7 cellular contexts compared by ENCODE assay signal in genomic region chr1:228697209-228698016, GRCh38. TPM values are rescaled to one million over a fixed set of nuclear protein-coding genes. Genes with fewer than 3 reads are reported as not detected.
DNase-seq lines count a peak whose midpoint lies in the region; ATAC-seq and TF ChIP-seq lines count a peak whose summit lies in the region.

No MANE protein-coding gene starts in this region.

- no peak overlapping the region for H3K27ac Mint-ChIP-seq in activated CD8-positive, alpha-beta T cell treated with anti-CD3 and anti-CD28 coated beads, Interleukin-2, amount 10 ng/mL, durations not matched to agents 7 days and 5 days
- peak overlapping the region in 1 of 7 donors; percentile 43 for H3K27ac Mint-ChIP-seq in CD4-positive, alpha-beta memory T cell

- no peak overlapping the region for H3K4me3 Mint-ChIP-seq in activated CD8-positive, alpha-beta T cell treated with anti-CD3 and anti-CD28 coated beads, Interleukin-2, amount 10 ng/mL, durations not matched to agents 7 days and 5 days
- no peak overlapping the region for H3K4me3 Mint-ChIP-seq in CD4-positive, alpha-beta memory T cell

- 19 to 30% (median 24%) methylated on average over 6 of the region's 6 CpGs for WGBS in stomach, 5 donors

- peaks cover 10% of the 10 kb centered on the region for H3K4me1 Mint-ChIP-seq in activated CD8-positive, alpha-beta T cell treated with anti-CD3 and anti-CD28 coated beads, Interleukin-2, amount 10 ng/mL, durations not matched to agents 7 days and 5 days (ENCODE audit: low read depth)
- H3K4me1 Mint-ChIP-seq in CD4-positive, alpha-beta memory T cell = peaks cover 5 to 10% (median 8%) of the 10 kb centered on the region in 4 donors

- H3K36me3 ChIP-seq in Peyer's patch (no peaks in the 10 kb centered on the region), stomach (no peaks in the 10 kb centered on the region)
- no peaks in the 10 kb centered on the region for H3K36me3 ChIP-seq in CD4-positive, alpha-beta memory T cell (ENCODE audit: insufficient read depth, low read length)

- H3K4me3 ChIP-seq in Peyer's patch = no peak overlapping the region
- no peak overlapping the region for H3K4me3 ChIP-seq in stomach
- no peak overlapping the region for H3K4me3 ChIP-seq in CD4-positive, alpha-beta memory T cell (ENCODE audit: low read length in 2 of 2)

- ATAC-seq in activated CD8-positive, alpha-beta T cell treated with anti-CD3 and anti-CD28 coated beads, Interleukin-2, amount 10 ng/mL, durations not matched to agents 7 days and 5 days = no peak

- POLR2A ChIA-PET in activated CD8-positive, alpha-beta T cell treated with anti-CD3 and anti-CD28 coated beads, Interleukin-2, amount 10 ng/mL, durations not matched to agents 7 days and 5 days (lab: Charles Lee) = interaction anchor here (0.7 kb wide), 1 partner anchor 520 kb away, joined by 3 read pairs; no protein-coding TSS in a partner anchor
- POLR2A ChIA-PET in CD4-positive, alpha-beta memory T cell (lab: Charles Lee; ENCODE audit: partially characterized antibody) = no interaction called here
- POLR2A ChIA-PET in GM10248 (lab: Yijun Ruan, JAX) = no interaction called here

- H3K9me3 ChIP-seq in Peyer's patch (no peaks in the 10 kb centered on the region), stomach (peaks cover 0 to 4% (median 0%) of the 10 kb centered on the region in 4 donors)
- no peaks in the 10 kb centered on the region for H3K9me3 ChIP-seq in CD4-positive, alpha-beta memory T cell (ENCODE audit: control insufficient read depth in 1 of 2, low read length in 2 of 2)

- TF ChIP-seq POLR2A in Peyer's patch (IDR thresholded peaks at IDR 0.05) (no peak), stomach (IDR thresholded peaks at IDR 0.05) (no peak)

- H3K27me3 ChIP-seq in Peyer's patch (no peaks in the 10 kb centered on the region), stomach (no peaks in the 10 kb centered on the region)
- H3K27me3 ChIP-seq in CD4-positive, alpha-beta memory T cell (ENCODE audit: insufficient read depth, low read length) = no peaks in the 10 kb centered on the region

- DNase-seq in HK-2 (ENCODE audit: unreplicated experiment) (peak; percentile 8), Peyer's patch (peak in 2 of 3 donors; percentile 19 to 61), head of caudate nucleus (peak; percentile 6 to 83 (median 60)), stomach (peak; percentile 78), GM10248 (ENCODE audit: extremely low spot score) (no peak)
- no peak for DNase-seq in activated CD8-positive, alpha-beta T cell treated with anti-CD3 and anti-CD28 coated beads, Interleukin-2, amount 10 ng/mL, durations not matched to agents 7 days and 5 days
- DNase-seq in CD4-positive, alpha-beta memory T cell = no peak

- H3K4me1 ChIP-seq in Peyer's patch (no peaks in the 10 kb centered on the region), stomach (peaks cover 0 to 12% (median 3%) of the 10 kb centered on the region in 4 donors)
- peaks cover 9% of the 10 kb centered on the region for H3K4me1 ChIP-seq in CD4-positive, alpha-beta memory T cell (ENCODE audit: insufficient read depth, low read length)

- peaks cover 15% of the 10 kb centered on the region for H3K27me3 Mint-ChIP-seq in activated CD8-positive, alpha-beta T cell treated with anti-CD3 and anti-CD28 coated beads, Interleukin-2, amount 10 ng/mL, durations not matched to agents 7 days and 5 days (ENCODE audit: low read depth)
- peaks cover 0 to 2% of the 10 kb centered on the region in 2 donors for H3K27me3 Mint-ChIP-seq in CD4-positive, alpha-beta memory T cell

- no peak overlapping the region for H3K27ac ChIP-seq in Peyer's patch
- H3K27ac ChIP-seq in stomach = no peak overlapping the region
- H3K27ac ChIP-seq in CD4-positive, alpha-beta memory T cell (ENCODE audit: low read depth, low read length) = no peak overlapping the region

- H3K36me3 Mint-ChIP-seq in activated CD8-positive, alpha-beta T cell treated with anti-CD3 and anti-CD28 coated beads, Interleukin-2, amount 10 ng/mL, durations not matched to agents 7 days and 5 days (ENCODE audit: low read depth) = no peaks in the 10 kb centered on the region
- H3K36me3 Mint-ChIP-seq in CD4-positive, alpha-beta memory T cell = no peaks in the 10 kb centered on the region

- intact Hi-C loops in head of caudate nucleus (cut with DNase I) (no loop called here), stomach (cut with DNase I; ENCODE audit: low total_unique reads) (no loop called here)
- intact Hi-C loops in CD4-positive, alpha-beta memory T cell (cut with micrococcal nuclease) = no loop called here

- no peak for TF ChIP-seq CTCF in Peyer's patch (IDR thresholded peaks at IDR 0.05)
- TF ChIP-seq CTCF in stomach (IDR thresholded peaks at IDR 0.05) = no peak
- no peak for TF ChIP-seq CTCF in GM10248 (IDR thresholded peaks at IDR 0.05; ENCODE audit: control extremely low read depth, extremely low read depth, low read depth, missing control alignments)

- no peaks in the 10 kb centered on the region for H3K9me3 Mint-ChIP-seq in activated CD8-positive, alpha-beta T cell treated with anti-CD3 and anti-CD28 coated beads, Interleukin-2, amount 10 ng/mL, durations not matched to agents 7 days and 5 days (ENCODE audit: insufficient read depth)
- peaks cover 0 to 4% (median 2%) of the 10 kb centered on the region in 8 donors for H3K9me3 Mint-ChIP-seq in CD4-positive, alpha-beta memory T cell

- TF ChIP-seq EP300 in stomach (IDR thresholded peaks at IDR 0.05) = no peak

- CTCF ChIA-PET in activated CD8-positive, alpha-beta T cell treated with anti-CD3 and anti-CD28 coated beads, Interleukin-2, amount 10 ng/mL, durations not matched to agents 7 days and 5 days (lab: Charles Lee) = interaction anchor here (0.7 to 1.1 kb wide), 2 partner anchors 9 to 558 kb away, joined by 3 read pairs; no protein-coding TSS in a partner anchor
- CTCF ChIA-PET in CD4-positive, alpha-beta memory T cell (lab: Charles Lee; ENCODE audit: partially characterized antibody) = interaction anchor here (1.4 kb wide), 1 partner anchor 33 kb away, joined by 3 read pairs; no protein-coding TSS in a partner anchor
- CTCF ChIA-PET in GM10248 (lab: Yijun Ruan, JAX) = no interaction called here

RNA-seq across cellular contexts. Expression of gene RHOU, which starts 37.9 kb away (rescaled TPM):
- total RNA-seq in Peyer's patch = 10 to 100 TPM; 14.0 to 62.0 (median 42.1) TPM
- total RNA-seq in stomach = 10 to 100 TPM in 4 of 5 donors, 1 to 10 TPM in 1; 1.2 to 75.5 (median 30.0) TPM
- 10 to 100 TPM; 15.5 to 35.6 (median 16.9) TPM for polyA plus RNA-seq in stomach
- total RNA-seq in activated CD8-positive, alpha-beta T cell treated with anti-CD3 and anti-CD28 coated beads, Interleukin-2, amount 10 ng/mL, durations not matched to agents 7 days and 5 days = 1 to 10 TPM; 9.5 to 9.7 TPM
- 1 to 10 TPM; 3.4 to 4.1 TPM for total RNA-seq in CD4-positive, alpha-beta memory T cell
- under 1 TPM; 0.29 to 0.62 TPM for polyA plus RNA-seq in CD4-positive, alpha-beta memory T cell

Comparison
In these comparisons a context has a peak if more than half of its experiments do, and no peak if none do; other contexts are left out.
1. DNase-seq: peak in HK-2 (single experiment), Peyer's patch (2 of 3), head of caudate nucleus (42 of 42) and stomach (single experiment); none in activated CD8-positive, alpha-beta T cell treated with anti-CD3 and anti-CD28 coated beads, Interleukin-2, amount 10 ng/mL, durations not matched to agents 7 days and 5 days (single experiment), CD4-positive, alpha-beta memory T cell (0 of 5) and GM10248 (single experiment).